Comparison of ENCODE assay signal across 10 cellular contexts in genomic region chr16:85718153-85718477, GRCh38. TPM values are rescaled to one million over a fixed set of nuclear protein-coding genes. Genes with fewer than 3 reads are reported as not detected.
DNase-seq lines count a peak whose midpoint lies in the region; ATAC-seq and TF ChIP-seq lines count a peak whose summit lies in the region.
"Had no signal": no experiment of that assay in that cellular context is flagged by ENCODE, and none has a peak within 500 bp of the region (broad histone marks: within the 10 kb centered on the region; RNA-seq: fewer than 3 reads in every experiment).

No MANE protein-coding gene starts in this region.

- TF ChIP-seq CTCF in left ventricle myocardium inferior (IDR thresholded peaks at IDR 0.05; ENCODE audit: borderline replicate concordance) (peak; percentile 22), RWPE2 (IDR thresholded peaks at IDR 0.05; ENCODE audit: poor library complexity, severe bottlenecking) (peak; percentile 54), esophagus muscularis mucosa (IDR thresholded peaks at IDR 0.05) (peak in 1 of 3 experiments; percentile 1)

- no peak for TF ChIP-seq EP300 in esophagus muscularis mucosa (IDR thresholded peaks at IDR 0.05)

- H3K27me3 ChIP-seq in left ventricle myocardium inferior (ENCODE audit: low read depth) (no peaks in the 10 kb centered on the region), RWPE2 (ENCODE audit: insufficient read depth, poor library complexity, severe bottlenecking) (no peaks in the 10 kb centered on the region), esophagus muscularis mucosa (peaks cover 0 to 9% (median 0%) of the 10 kb centered on the region in 4 donors)

- no peak overlapping the region for H3K4me3 ChIP-seq in left ventricle myocardium inferior
- H3K4me3 ChIP-seq in RWPE2 (ENCODE audit: severe bottlenecking), result no peak overlapping the region
- H3K4me3 ChIP-seq in esophagus muscularis mucosa, result no peak overlapping the region

- H3K27ac ChIP-seq in left ventricle myocardium inferior (replicated peaks), result no peak overlapping the region
- H3K27ac ChIP-seq in RWPE2 (ENCODE audit: poor library complexity, severe bottlenecking), result peak overlapping the region; percentile 62
- peak overlapping the region; percentile 69 for H3K27ac ChIP-seq in epithelial cell of prostate
- H3K27ac ChIP-seq in esophagus muscularis mucosa (replicated peaks in 1 of 4), result no peak overlapping the region

- intact Hi-C loops in left ventricle myocardium inferior (cut with micrococcal nuclease) (no loop called here), left cardiac atrium (cut with DNase I) (no loop called here), esophagus muscularis mucosa (cut with DNase I) (loop anchor here (10.0 kb wide), 2 partner anchors 413 to 443 kb away; no protein-coding TSS in a partner anchor)

- 44% methylated on average over 2 of the region's 6 CpGs for WGBS in esophagus muscularis mucosa

- no peak for TF ChIP-seq POLR2A in esophagus muscularis mucosa (IDR thresholded peaks at IDR 0.05; ENCODE audit: low read depth)

- DNase-seq in left ventricle myocardium inferior, result no peak
- DNase-seq in left cardiac atrium, result no peak
- DNase-seq in RWPE2 (ENCODE audit: low spot score), result no peak
- no peak for DNase-seq in epithelial cell of prostate (ENCODE audit: low read depth, low spot score)
- DNase-seq in esophagus muscularis mucosa (ENCODE audit: extremely low spot score), result no peak
- no peak for DNase-seq in Kasumi-1 (lab: John Stamatoyannopoulos, UW)
- DNase-seq in germinal center (ENCODE audit: low spot score), result no peak
- DNase-seq: GOT3, NCI-H226 had no signal

- H3K9me3 ChIP-seq in left ventricle myocardium inferior (replicated peaks), result no peaks in the 10 kb centered on the region
- H3K9me3 ChIP-seq in RWPE2 (ENCODE audit: severe bottlenecking), result no peaks in the 10 kb centered on the region
- no peaks in the 10 kb centered on the region for H3K9me3 ChIP-seq in esophagus muscularis mucosa

- H3K36me3 ChIP-seq in left ventricle myocardium inferior (no peaks in the 10 kb centered on the region), RWPE2 (ENCODE audit: low read depth) (peaks cover 79% of the 10 kb centered on the region), esophagus muscularis mucosa (no peaks in the 10 kb centered on the region)

- ATAC-seq in left cardiac atrium (no peak), RWPE2 (ENCODE audit: low read depth) (no peak), HG03135 (IDR thresholded peaks at IDR 0.05; ENCODE audit: unreplicated experiment) (no peak)

- peaks cover 35% of the 10 kb centered on the region for H3K4me1 ChIP-seq in left ventricle myocardium inferior
- peaks cover 41% of the 10 kb centered on the region for H3K4me1 ChIP-seq in RWPE2 (ENCODE audit: insufficient read depth, poor library complexity, severe bottlenecking)
- peaks cover 13 to 29% (median 23%) of the 10 kb centered on the region in 4 donors for H3K4me1 ChIP-seq in esophagus muscularis mucosa

RNA-seq across cellular contexts. Expression of gene GINS2, which starts 29.4 kb away (rescaled TPM):
- total RNA-seq in left ventricle myocardium inferior, result 0.44 TPM
- total RNA-seq in left cardiac atrium, result 1 to 10 TPM; 1.2 to 2.4 TPM
- total RNA-seq in esophagus muscularis mucosa, result under 1 TPM in 2 of 4 donors, not detected in 2; 0.17 to 0.84 TPM

RNA-seq across cellular contexts. Expression of gene C16orf74, which starts 32.8 kb away (rescaled TPM):
- 2.3 TPM for total RNA-seq in left ventricle myocardium inferior
- total RNA-seq in left cardiac atrium, result 1 to 10 TPM; 2.3 to 2.6 TPM
- 1 to 10 TPM in 1 of 4 donors, under 1 TPM in 2, not detected in 1; 0.83 to 2.4 (median 0.83) TPM for total RNA-seq in esophagus muscularis mucosa

Comparison
In these comparisons a context has a peak if more than half of its experiments do, and no peak if none do; other contexts are left out.
1. H3K27ac ChIP-seq: peak in RWPE2 (single experiment) and epithelial cell of prostate (single experiment); none in left ventricle myocardium inferior (single experiment) and esophagus muscularis mucosa (0 of 4).